31 cellular contexts compared by ENCODE assay signal in the genomic region with DNA sequence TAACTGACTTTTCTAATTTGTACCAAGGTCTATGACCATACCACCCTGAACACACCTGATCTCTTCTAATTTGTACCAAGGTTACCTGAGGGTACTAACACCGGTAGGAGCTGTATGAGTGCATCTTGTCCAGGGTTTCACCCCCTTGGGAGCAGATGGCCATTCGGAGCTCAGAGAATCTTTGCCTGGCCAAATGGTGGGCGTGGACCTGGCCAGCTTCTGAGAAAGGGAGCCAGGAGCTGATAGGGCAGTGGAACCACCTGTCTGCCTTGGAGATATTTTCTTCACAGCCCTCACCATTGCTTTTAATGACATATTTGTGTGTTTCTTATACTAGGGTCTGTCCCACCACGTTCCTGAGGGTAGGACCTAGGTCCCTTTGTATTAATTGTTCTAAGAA.
"Had no signal": no experiment of that assay in that cellular context is flagged by ENCODE, and none has a peak within 500 bp of the region (broad histone marks: within the 10 kb centered on the region; RNA-seq: fewer than 3 reads in every experiment).

No MANE protein-coding gene starts in this region.

- H3K4me2 ChIP-seq: KMS-11, PC-9 had no signal

- H3K9ac ChIP-seq: KMS-11 had no signal

- H3K4me3 Mint-ChIP-seq: activated CD4-positive, alpha-beta memory T cell treated with anti-CD3 and anti-CD28 coated beads, Interleukin-2, amount 10 ng/mL, durations not matched to agents 7 days and 5 days; activated naive CD4-positive, alpha-beta T cell treated with anti-CD3 and anti-CD28 coated beads, Interleukin-2, amount 50 U/mL, for 24 hours; activated naive CD8-positive, alpha-beta T cell treated with anti-CD3 and anti-CD28 coated beads, Interleukin-2, amount 10 ng/mL, durations not matched to agents 7 days and 5 days; activated T-cell treated with anti-CD3 and anti-CD28 coated beads, Interleukin-2, amount 50 U/mL, for 24 hours; central memory CD8-positive, alpha-beta T cell; T-helper 1 cell treated with Interleukin-12 subunit alpha and Interleukin-12 subunit beta and Interleukin-4 antibody, amounts not matched to agents 30 μg/mL and 1 μg/mL, for 36 hours had no signal

- H3K4me1 Mint-ChIP-seq: activated CD4-positive, alpha-beta memory T cell treated with anti-CD3 and anti-CD28 coated beads, Interleukin-2, amount 10 ng/mL, durations not matched to agents 7 days and 5 days; central memory CD8-positive, alpha-beta T cell had no signal

- H3K4me3 ChIP-seq: ascending aorta, cardiac muscle cell, PC-9, SJCRH30, SK-N-MC had no signal

- FAIRE-seq: RCC 7860 had no signal

- H3K27me3 ChIP-seq: ascending aorta, cardiac muscle cell, SJCRH30 had no signal

- H3K9me3 ChIP-seq: ascending aorta, SJCRH30 had no signal

- DNase-seq: activated CD4-positive, alpha-beta memory T cell treated with anti-CD3 and anti-CD28 coated beads, Interleukin-2, amount 10 ng/mL, durations not matched to agents 7 days and 5 days; activated CD4-positive, alpha-beta T cell treated with anti-CD3 and anti-CD28 coated beads for 1 hour; activated CD4-positive, alpha-beta T cell treated with anti-CD3 and anti-CD28 coated beads for 48 hours; activated CD4-positive, CD25-positive, alpha-beta regulatory T cell; activated gamma-delta T cell; activated naive CD4-positive, alpha-beta T cell treated with Interleukin-2 at 50 U/mL for 16 hours; activated naive CD8-positive, alpha-beta T cell treated with anti-CD3 and anti-CD28 coated beads, Interleukin-2, amount 10 ng/mL, durations not matched to agents 7 days and 5 days; activated T-cell treated with anti-CD3 and anti-CD28 coated beads, Interleukin-2, amount 50 U/mL, for 24 hours; amygdala; MM.1S; MV-4-11; NCI-H1092; NCI-H1436 treated with DMSO at 0.1 percent for 48 hours; NCI-H1694 treated with DMSO at 0.1 percent for 48 hours; NCI-H2029; NCI-H345; NCI-H524 treated with DMSO at 0.1 percent for 48 hours; PC-9; SHP77; SJCRH30 had no signal

- H3K27ac Mint-ChIP-seq: activated CD4-positive, alpha-beta memory T cell treated with anti-CD3 and anti-CD28 coated beads, Interleukin-2, amount 10 ng/mL, durations not matched to agents 7 days and 5 days; activated naive CD4-positive, alpha-beta T cell treated with anti-CD3 and anti-CD28 coated beads, Interleukin-2, amount 50 U/mL, for 24 hours; activated naive CD8-positive, alpha-beta T cell treated with anti-CD3 and anti-CD28 coated beads, Interleukin-2, amount 10 ng/mL, durations not matched to agents 7 days and 5 days; activated T-cell treated with anti-CD3 and anti-CD28 coated beads, Interleukin-2, amount 50 U/mL, for 24 hours; activated T-helper 2 cell treated with anti-CD3 and anti-CD28 coated beads, Interferon-gamma antibody, Interleukin-2, Interleukin-4, amounts not matched to agents 10 μg/mL and 5 μg/mL and 100 μg/mL, durations not matched to agents 14 hours and 24 hours and 36 hours; T-helper 1 cell treated with Interleukin-12 subunit alpha and Interleukin-12 subunit beta and Interleukin-4 antibody, amounts not matched to agents 30 μg/mL and 1 μg/mL, for 36 hours had no signal

- H3K36me3 ChIP-seq: cardiac muscle cell, SJCRH30 had no signal

- H2AFZ ChIP-seq: PC-9 had no signal

- H3K27me3 Mint-ChIP-seq: activated CD4-positive, alpha-beta memory T cell treated with anti-CD3 and anti-CD28 coated beads, Interleukin-2, amount 10 ng/mL, durations not matched to agents 7 days and 5 days; activated naive CD4-positive, alpha-beta T cell treated with anti-CD3 and anti-CD28 coated beads, Interleukin-2, amount 50 U/mL, for 24 hours; activated naive CD8-positive, alpha-beta T cell treated with anti-CD3 and anti-CD28 coated beads, Interleukin-2, amount 10 ng/mL, durations not matched to agents 7 days and 5 days; activated T-cell treated with anti-CD3 and anti-CD28 coated beads, Interleukin-2, amount 50 U/mL, for 24 hours; central memory CD8-positive, alpha-beta T cell had no signal

- H3K27ac ChIP-seq: ascending aorta, cardiac muscle cell, KMS-11, PC-9, RWPE1, SJCRH30, SK-N-MC, VCaP had no signal

- H3K4me1 ChIP-seq: ascending aorta, SJCRH30 had no signal
